In genomic region chr11:84806354-84806753, GRCh38 we compare ENCODE assay signal across 23 cellular contexts.
"Had no signal": no experiment of that assay in that cellular context is flagged by ENCODE, and none has a peak within 500 bp of the region (broad histone marks: within the 10 kb centered on the region; RNA-seq: fewer than 3 reads in every experiment).

No MANE protein-coding gene starts in this region.

- H3K27ac ChIP-seq: colonic mucosa, coronary artery, dorsolateral prefrontal cortex, epithelial cell of prostate, esophagus muscularis mucosa, esophagus squamous epithelium, foreskin keratinocyte, gastrocnemius medialis, gastroesophageal sphincter, heart left ventricle, heart right ventricle had no signal

- H3K36me3 ChIP-seq: colonic mucosa, esophagus muscularis mucosa, esophagus squamous epithelium, gastrocnemius medialis, gastroesophageal sphincter, heart left ventricle, heart right ventricle had no signal

- H3K9me3 ChIP-seq: colonic mucosa, gastrocnemius medialis had no signal

- DNase-seq: colonic mucosa; cortex of kidney; dermis blood vessel endothelial cell; dorsolateral prefrontal cortex; effector CD4-positive, alpha-beta T cell; effector CD8-positive, alpha-beta T cell; effector memory CD4-positive, alpha-beta T cell; effector memory CD8-positive, alpha-beta T cell; endodermal cell; erythroblast; esophagus squamous epithelium; foreskin fibroblast; foreskin keratinocyte; foreskin melanocyte; gastrocnemius medialis; glutamatergic neuron; head of caudate nucleus; heart left ventricle; heart right ventricle had no signal

- H3K4me3 ChIP-seq: colonic mucosa, coronary artery, dorsolateral prefrontal cortex, esophagus muscularis mucosa, esophagus squamous epithelium, gastrocnemius medialis, gastroesophageal sphincter, heart left ventricle, heart right ventricle had no signal

- H3K4me1 ChIP-seq: colonic mucosa, esophagus squamous epithelium, foreskin keratinocyte, gastrocnemius medialis, heart left ventricle, heart right ventricle had no signal
